10 cellular contexts compared by ENCODE assay signal in the genomic region with DNA sequence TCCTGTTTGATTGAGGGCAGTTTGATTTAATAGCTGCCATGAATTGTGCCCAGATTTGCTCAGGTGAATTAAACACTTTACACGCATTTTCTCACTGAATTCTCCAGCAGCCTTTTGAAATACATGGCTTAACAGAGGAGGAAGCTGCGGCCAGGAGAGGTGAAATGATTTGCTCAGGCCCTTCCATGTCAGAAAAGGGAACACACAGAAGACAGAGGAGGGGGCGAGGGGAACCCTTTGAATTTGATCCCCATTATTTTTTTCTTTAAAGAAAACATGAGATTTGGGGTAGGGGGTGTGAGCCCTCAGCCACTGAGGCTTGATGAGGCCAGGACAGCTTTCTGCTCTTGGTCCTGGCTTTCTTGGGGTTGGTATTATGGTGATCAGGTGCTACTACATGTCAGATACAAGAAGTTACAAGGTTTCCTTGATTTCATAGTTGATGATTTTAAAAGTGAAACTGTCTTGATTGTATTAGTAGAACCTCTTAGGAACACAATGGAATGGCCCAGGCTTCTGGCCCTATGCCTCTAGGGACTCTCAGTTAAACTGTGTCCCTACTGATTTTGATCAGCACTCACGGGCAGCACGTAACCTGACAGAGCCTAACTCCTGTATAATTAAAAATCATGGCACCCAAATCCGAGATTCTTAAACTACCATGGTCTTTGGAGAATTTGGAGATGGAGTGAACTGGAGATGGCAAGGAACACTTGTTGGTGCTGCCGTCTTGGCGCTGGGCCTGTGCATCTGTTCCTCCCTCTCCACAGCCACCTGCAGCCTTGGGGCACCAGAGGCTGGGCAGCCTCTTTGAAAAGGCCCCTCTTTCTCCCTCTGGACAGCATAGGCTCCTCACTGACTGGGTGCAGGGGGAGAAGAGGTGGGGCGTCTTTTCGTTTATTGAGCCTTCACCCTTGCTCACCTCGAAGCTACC.
A peak's percentile ranks its signal among the peaks of the same experiment; 100 is the strongest.
DNase-seq lines count a peak whose midpoint lies in the region; ATAC-seq and TF ChIP-seq lines count a peak whose summit lies in the region.
"Had no signal": no experiment of that assay in that cellular context is flagged by ENCODE, and none has a peak within 500 bp of the region (broad histone marks: within the 10 kb centered on the region; RNA-seq: fewer than 3 reads in every experiment).

No MANE protein-coding gene starts in this region.

- intact Hi-C loops in IMR-90 (cut with micrococcal nuclease): no loop called here

- dilution Hi-C loops in IMR-90 (cut with HindIII; ENCODE audit: low sequenced_read_pairs, unreplicated experiment): no loop called here

- TF ChIP-seq POLR2A in IMR-90 (IDR thresholded peaks at IDR 0.05; ENCODE audit: low read depth, low read length) (no peak), upper lobe of left lung (IDR thresholded peaks at IDR 0.05) (no peak)

- no peak overlapping the region for H3K56ac ChIP-seq in IMR-90 (ENCODE audit: extremely low read depth, insufficient read depth, low read length)

- H2BK5ac ChIP-seq in IMR-90 (ENCODE audit: low read depth, low read length, poor library complexity, severe bottlenecking): peak overlapping the region; percentile 37

- TF ChIP-seq CTCF in IMR-90 (conservative IDR thresholded peaks at IDR 0.05; ENCODE audit: low read depth, low read length) (no peak), upper lobe of left lung (IDR thresholded peaks at IDR 0.05) (no peak)

- TF ChIP-seq EP300 in upper lobe of left lung (IDR thresholded peaks at IDR 0.05): no peak

- H3K23ac ChIP-seq in IMR-90 (ENCODE audit: low read depth, low read length): peak overlapping the region; percentile 57

- H3K14ac ChIP-seq in IMR-90 (replicated peaks; ENCODE audit: low read depth, low read length): peak overlapping the region; percentile 17; the same call in 1 of the 2 replicates

- peak overlapping the region; percentile 38 to 60; a peak in 3 of 4 replicates for H4K8ac ChIP-seq in IMR-90 (ENCODE audit: low read depth in 2 of 2, low read length in 2 of 2)

- peak overlapping the region; percentile 78; the same call in 1 of the 2 replicates for H2AK5ac ChIP-seq in IMR-90 (ENCODE audit: low read depth, low read length)

- peak overlapping the region; percentile 11; the same call in 2 of the 3 replicates for H2BK15ac ChIP-seq in IMR-90 (ENCODE audit: low read depth, low read length)

- H3K27me3 ChIP-seq in IMR-90 (ENCODE audit: control insufficient read depth, insufficient read depth, low read length) (no peaks in the 10 kb centered on the region), upper lobe of left lung (no peaks in the 10 kb centered on the region)

- peak overlapping the region; percentile 44; the same call in 1 of the 2 replicates for H3K27ac ChIP-seq in IMR-90 (ENCODE audit: insufficient read depth, low read length)
- no peak overlapping the region for H3K27ac ChIP-seq in upper lobe of left lung

- BruUV-seq in IMR-90 (replicated peaks; lab: Mats Ljungman, UMichigan): no TSS peak

- H3K4me3 Mint-ChIP-seq in immature natural killer cell: no peak overlapping the region

- ATAC-seq in GM21423 (IDR thresholded peaks at IDR 0.05; ENCODE audit: unreplicated experiment): peak; percentile 24
- ATAC-seq in IMR-90 (ENCODE audit: low read depth): no peak
- no peak for ATAC-seq in upper lobe of left lung (ENCODE audit: low FRiP score in 2 of 2)

- peak overlapping the region in 4 of 6 donors; percentile 49 to 62 (median 50) for H3K27ac Mint-ChIP-seq in immature natural killer cell

- H3K9me3 Mint-ChIP-seq in immature natural killer cell: peaks cover 0 to 7% (median 3%) of the 10 kb centered on the region in 6 donors

- H2AFZ ChIP-seq in IMR-90 (replicated peaks; ENCODE audit: low read length, poor library complexity): no peak overlapping the region

- H3K9ac ChIP-seq in IMR-90 (ENCODE audit: low read depth, low read length): no peak overlapping the region

- POLR2A ChIA-PET in IMR-90 (lab: Charles Lee; ENCODE audit: unreplicated experiment): no interaction called here

- H3K27me3 Mint-ChIP-seq in immature natural killer cell (ENCODE audit: low read depth in 3 of 3): peaks cover 0 to 3% (median 1%) of the 10 kb centered on the region in 3 donors

- H3K36me3 ChIP-seq in IMR-90 (ENCODE audit: control insufficient read depth, insufficient read depth, low read length) (peaks cover 21% of the 10 kb centered on the region), upper lobe of left lung (no peaks in the 10 kb centered on the region)

- H3K36me3 Mint-ChIP-seq in immature natural killer cell: peaks cover 0 to 7% (median 0%) of the 10 kb centered on the region in 3 donors

- 0 out of 2 replicates have a peak overlapping the region, but pooled peaks have one; percentile 3 for H2BK120ac ChIP-seq in IMR-90 (ENCODE audit: low read depth, low read length)

- peak overlapping the region; percentile 67; the same call in 1 of the 2 replicates for H4K91ac ChIP-seq in IMR-90 (ENCODE audit: insufficient read depth, low read depth, low read length)

- WGBS in IMR-90 (ENCODE audit: extremely low coverage in 2 of 2, insufficient read length in 1 of 2), 2 experiments: no CpG with 5 or more reads among the region's 11 CpGs
- WGBS in upper lobe of left lung, 2 donors: 81 to 82% methylated on average over 11 of the region's 11 CpGs

- peaks cover 30 to 51% of the 10 kb centered on the region in 2 donors for H3K4me1 Mint-ChIP-seq in immature natural killer cell

- H3K4ac ChIP-seq in IMR-90 (ENCODE audit: low read depth, low read length): peak overlapping the region; percentile 71; the same call in 1 of the 2 replicates

- in situ Hi-C loops in IMR-90 (cut with MboI; ENCODE audit: low sequenced_read_pairs): no loop called here

- H2BK20ac ChIP-seq in IMR-90 (ENCODE audit: low read depth, low read length): 0 out of 2 replicates have a peak overlapping the region, but pooled peaks have one; percentile 8

- H3K4me2 ChIP-seq in IMR-90 (ENCODE audit: low read depth, low read length): no peak overlapping the region; the same call in 1 of the 2 replicates

- H4K5ac ChIP-seq in IMR-90 (ENCODE audit: low read depth, low read length): no peak overlapping the region

- H3K4me1 ChIP-seq in IMR-90 (ENCODE audit: control insufficient read depth, insufficient read depth, low read length): peaks cover 45% of the 10 kb centered on the region
- H3K4me1 ChIP-seq in upper lobe of left lung: peaks cover 14 to 25% (median 22%) of the 10 kb centered on the region in 4 donors

- DNase-seq in DMS79 (lab: John Stamatoyannopoulos, UW): peak; percentile 11
- DNase-seq in IMR-90: no peak
- no peak for DNase-seq in immature natural killer cell
- no peak for DNase-seq in A172 (ENCODE audit: low spot score)
- DNase-seq in D341Med (ENCODE audit: low spot score): no peak
- DNase-seq in upper lobe of left lung: no peak
- no peak for DNase-seq in GOT3 (lab: John Stamatoyannopoulos, UW)
- DNase-seq: activated CD4-positive, alpha-beta T cell treated with anti-CD3 and anti-CD28 coated beads for 48 hours; effector memory CD4-positive, alpha-beta T cell had no signal

- H3K4me3 ChIP-seq in IMR-90 (ENCODE audit: insufficient read depth, low read depth, low read length): no peak overlapping the region
- H3K4me3 ChIP-seq in upper lobe of left lung: no peak overlapping the region

- peaks cover 98% of the 10 kb centered on the region for H4K20me1 ChIP-seq in IMR-90 (ENCODE audit: insufficient read depth, low read length)

- H2AK9ac ChIP-seq in IMR-90 (replicated peaks; ENCODE audit: low read depth, low read length, poor library complexity): no peak overlapping the region

- H3K9me3 ChIP-seq in IMR-90 (ENCODE audit: control insufficient read depth, insufficient read depth, low read length) (peaks cover 2% of the 10 kb centered on the region; the same call in 1 of the 2 replicates), upper lobe of left lung (no peaks in the 10 kb centered on the region)

- no peak for TF ChIP-seq RAD21 in IMR-90 (IDR thresholded peaks at IDR 0.05; ENCODE audit: low read length)

- peaks cover 0 to 58% of the 10 kb centered on the region in 2 experiments; a peak in 2 of 4 replicates for H3K79me1 ChIP-seq in IMR-90 (ENCODE audit: low read depth in 1 of 2, low read length in 2 of 2)

- H3K18ac ChIP-seq in IMR-90 (ENCODE audit: low read depth, low read length): no peak overlapping the region

- CTCF ChIA-PET in IMR-90 (lab: Yijun Ruan, JAX): no interaction called here

- peaks cover 41% of the 10 kb centered on the region for H3K9me1 ChIP-seq in IMR-90 (ENCODE audit: insufficient read depth, low read length)

TF ChIP-seq in IMR-90, 13 proteins besides CTCF, POLR2A, EP300 and RAD21 (continues in another document):
- TF ChIP-seq NFE2L2 (IDR thresholded peaks at IDR 0.05; ENCODE audit: low read depth, low read length) (no peak), MXI1 (IDR thresholded peaks at IDR 0.05; ENCODE audit: borderline replicate concordance, low read depth, low read length) (no peak), CEBPB (IDR thresholded peaks at IDR 0.05; ENCODE audit: low read depth, low read length) (no peak), FOS (IDR thresholded peaks at IDR 0.05; ENCODE audit: low read depth, low read length) (no peak), MAZ (IDR thresholded peaks at IDR 0.05; ENCODE audit: borderline replicate concordance, low read depth, low read length) (no peak), RCOR1 (IDR thresholded peaks at IDR 0.05; ENCODE audit: insufficient replicate concordance, low read length) (no peak), BHLHE40 (IDR thresholded peaks at IDR 0.05; ENCODE audit: low read depth, low read length) (no peak), CHD1 (IDR thresholded peaks at IDR 0.05; ENCODE audit: low read depth, low read length) (no peak), MAFK (IDR thresholded peaks at IDR 0.05; ENCODE audit: low read depth, low read length) (no peak), RFX5 (IDR thresholded peaks at IDR 0.05; ENCODE audit: low read depth, low read length) (no peak)
- TF ChIP-seq, protein P1, sequence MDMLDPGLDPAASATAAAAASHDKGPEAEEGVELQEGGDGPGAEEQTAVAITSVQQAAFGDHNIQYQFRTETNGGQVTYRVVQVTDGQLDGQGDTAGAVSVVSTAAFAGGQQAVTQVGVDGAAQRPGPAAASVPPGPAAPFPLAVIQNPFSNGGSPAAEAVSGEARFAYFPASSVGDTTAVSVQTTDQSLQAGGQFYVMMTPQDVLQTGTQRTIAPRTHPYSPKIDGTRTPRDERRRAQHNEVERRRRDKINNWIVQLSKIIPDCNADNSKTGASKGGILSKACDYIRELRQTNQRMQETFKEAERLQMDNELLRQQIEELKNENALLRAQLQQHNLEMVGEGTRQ (IDR thresholded peaks at IDR 0.05; ENCODE audit: low read depth, low read length): no peak
- TF ChIP-seq, protein P2, sequence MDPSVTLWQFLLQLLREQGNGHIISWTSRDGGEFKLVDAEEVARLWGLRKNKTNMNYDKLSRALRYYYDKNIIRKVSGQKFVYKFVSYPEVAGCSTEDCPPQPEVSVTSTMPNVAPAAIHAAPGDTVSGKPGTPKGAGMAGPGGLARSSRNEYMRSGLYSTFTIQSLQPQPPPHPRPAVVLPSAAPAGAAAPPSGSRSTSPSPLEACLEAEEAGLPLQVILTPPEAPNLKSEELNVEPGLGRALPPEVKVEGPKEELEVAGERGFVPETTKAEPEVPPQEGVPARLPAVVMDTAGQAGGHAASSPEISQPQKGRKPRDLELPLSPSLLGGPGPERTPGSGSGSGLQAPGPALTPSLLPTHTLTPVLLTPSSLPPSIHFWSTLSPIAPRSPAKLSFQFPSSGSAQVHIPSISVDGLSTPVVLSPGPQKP (IDR thresholded peaks at IDR 0.05; ENCODE audit: borderline replicate concordance, low read depth, low read length): no peak
